16 cellular contexts compared by ENCODE assay signal in genomic region chr22:23266780-23267179, GRCh38.
DNase-seq lines count a peak whose midpoint lies in the region; ATAC-seq, FAIRE-seq and TF ChIP-seq lines count a peak whose summit lies in the region.
"Had no signal": no experiment of that assay in that cellular context is flagged by ENCODE, and none has a peak within 500 bp of the region (broad histone marks: within the 10 kb centered on the region; RNA-seq: fewer than 3 reads in every experiment).

No MANE protein-coding gene starts in this region.

- peak overlapping the region; percentile 56 for H3K4me3 Mint-ChIP-seq in neural progenitor cell

- peaks cover 9 to 77% (median 40%) of the 10 kb centered on the region in 11 experiments; a peak in 21 of 22 replicates for H3K36me3 ChIP-seq in BLaER1 treated with 17β-estradiol and CSF1 and Interleukin-3, amounts not matched to agents 10 nM and 100 nM
- H3K36me3 ChIP-seq in DND-41 (ENCODE audit: insufficient read depth, low read length) (peaks cover 88% of the 10 kb centered on the region), K562 (ENCODE audit: control insufficient read depth, insufficient read depth, low read length) (peaks cover 95% of the 10 kb centered on the region), neural progenitor cell (no peaks in the 10 kb centered on the region), mammary epithelial cell (ENCODE audit: insufficient read depth, low read length) (peaks cover 8% of the 10 kb centered on the region)
- H3K36me3 ChIP-seq: MG63 had no signal

- 95% methylated on average over 4 of the region's 4 CpGs for WGBS in K562 (ENCODE audit: insufficient coverage, low coverage, missing lambda C conversion rate)
- 100% methylated on average over 4 of the region's 4 CpGs for WGBS in mammary epithelial cell (ENCODE audit: low coverage, missing lambda C conversion rate)

- no peak for ATAC-seq in DND-41 (ENCODE audit: insufficient read depth, low read depth)
- ATAC-seq in K562, result no peak
- no peak for ATAC-seq in GM18517 (IDR thresholded peaks at IDR 0.05; ENCODE audit: unreplicated experiment)
- ATAC-seq: Right ventricle myocardium inferior had no signal

- intact Hi-C loops in K562 (cut with micrococcal nuclease), result no loop called here
- intact Hi-C loops in mammary epithelial cell (cut with micrococcal nuclease), result no loop called here

- H3K9ac ChIP-seq in BLaER1 treated with 17β-estradiol and CSF1 and Interleukin-3, amounts not matched to agents 10 nM and 100 nM, result 0 out of 22 replicates have a peak overlapping the region, but pooled peaks of 1 of the 11 experiments have one; percentile 18
- H3K9ac ChIP-seq in DND-41 (ENCODE audit: low read depth, low read length) (no peak overlapping the region), K562 (ENCODE audit: insufficient read depth in 1 of 2, low read depth in 2 of 2, low read length in 2 of 2) (peak overlapping the region in 1 of 2 experiments; percentile 6; a peak in 2 of 4 replicates), neural progenitor cell (no peak overlapping the region), mammary epithelial cell (ENCODE audit: insufficient read depth, low read length) (no peak overlapping the region)

- H3K4me1 Mint-ChIP-seq in neural progenitor cell, result peaks cover 39% of the 10 kb centered on the region

- in situ Hi-C loops in K562 (cut with MboI) (no loop called here), mammary epithelial cell (cut with MboI; ENCODE audit: low sequenced_read_pairs in 2 of 2) (no loop called here)

- no peaks in the 10 kb centered on the region for H3K9me3 Mint-ChIP-seq in neural progenitor cell

- H3K4me1 ChIP-seq in BLaER1 treated with 17β-estradiol and CSF1 and Interleukin-3, amounts not matched to agents 10 nM and 100 nM, result peaks cover 27 to 100% (median 90%) of the 10 kb centered on the region in 10 experiments
- no peaks in the 10 kb centered on the region for H3K4me1 ChIP-seq in DND-41 (ENCODE audit: insufficient read depth, low read length)
- peaks cover 4 to 44% of the 10 kb centered on the region in 2 experiments; a peak in 4 of 5 replicates for H3K4me1 ChIP-seq in K562 (replicated peaks in 1 of 2; ENCODE audit: control insufficient read depth in 2 of 2, insufficient read depth in 2 of 2, low read length in 2 of 2)
- peaks cover 18% of the 10 kb centered on the region for H3K4me1 ChIP-seq in neural progenitor cell
- H3K4me1 ChIP-seq in mammary epithelial cell (ENCODE audit: insufficient read depth, low read length), result peaks cover 3% of the 10 kb centered on the region

- dilution Hi-C loops in mammary epithelial cell (cut with HindIII; ENCODE audit: low sequenced_read_pairs), result no loop called here

- H3K27ac ChIP-seq in BLaER1 treated with 17β-estradiol and CSF1 and Interleukin-3, amounts not matched to agents 10 nM and 100 nM, result no peak overlapping the region
- 0 out of 2 replicates have a peak overlapping the region, but pooled peaks have one; percentile 15 for H3K27ac ChIP-seq in DND-41 (ENCODE audit: low read length)
- no peak overlapping the region for H3K27ac ChIP-seq in K562 (ENCODE audit: extremely low read depth, low read depth, low read length)
- no peak overlapping the region for H3K27ac ChIP-seq in neural progenitor cell
- H3K27ac ChIP-seq in mammary epithelial cell (ENCODE audit: insufficient read depth, low read depth, low read length), result no peak overlapping the region
- H3K27ac ChIP-seq: HL-60, SK-N-MC had no signal

- peaks cover 8% of the 10 kb centered on the region for H3F3A ChIP-seq in neural progenitor cell (ENCODE audit: low read depth)

- H3K4me3 ChIP-seq in BLaER1 treated with 17β-estradiol and CSF1 and Interleukin-3, amounts not matched to agents 10 nM and 100 nM, result no peak overlapping the region
- no peak overlapping the region for H3K4me3 ChIP-seq in DND-41 (ENCODE audit: low read depth in 1 of 2, low read length in 2 of 2)
- no peak overlapping the region for H3K4me3 ChIP-seq in K562
- no peak overlapping the region for H3K4me3 ChIP-seq in neural progenitor cell
- H3K4me3 ChIP-seq in mammary epithelial cell (replicated peaks in 1 of 3; ENCODE audit: insufficient read depth in 1 of 3, low read depth in 2 of 3, low read length in 3 of 3), result no peak overlapping the region
- H3K4me3 ChIP-seq: MG63, SK-N-MC had no signal

- H3K9me1 ChIP-seq in K562 (ENCODE audit: control insufficient read depth, insufficient read depth, low read length), result peaks cover 25% of the 10 kb centered on the region

- TF ChIP-seq EP300 in K562 (IDR thresholded peaks at IDR 0.05; ENCODE audit: low read length), result no peak

- no TSS peak for BruUV-seq in K562 (replicated peaks; lab: Mats Ljungman, UMichigan)
- BruUV-seq in mammary epithelial cell (replicated peaks; lab: Mats Ljungman, UMichigan), result no TSS peak

- no peaks in the 10 kb centered on the region for H3K79me2 ChIP-seq in DND-41 (ENCODE audit: insufficient read depth, low read length)
- no peaks in the 10 kb centered on the region for H3K79me2 ChIP-seq in K562 (ENCODE audit: control insufficient read depth, insufficient read depth, low read length)
- no peaks in the 10 kb centered on the region for H3K79me2 ChIP-seq in neural progenitor cell (ENCODE audit: low read depth)
- H3K79me2 ChIP-seq in mammary epithelial cell (ENCODE audit: insufficient read depth, low read length), result peaks cover 3% of the 10 kb centered on the region

- DNase-seq in DND-41 (no peak), K562 (ENCODE audit: extremely low read depth in 1 of 4, low spot score in 3 of 4) (peak in 3 of 4 experiments; percentile 60 to 64 (median 61)), neural progenitor cell (ENCODE audit: low spot score) (no peak), mammary epithelial cell (no peak), NCI-H226 (no peak)
- DNase-seq: ACHN, KG1, MG63, NCI-H1092 treated with DMSO at 0.1 percent for 48 hours, NCI-H1694, NCI-H446 had no signal

- H4K20me1 ChIP-seq in BLaER1 treated with 17β-estradiol and CSF1 and Interleukin-3, amounts not matched to agents 10 nM and 100 nM, result peaks cover 5 to 99% (median 77%) of the 10 kb centered on the region in 11 experiments; a peak in 20 of 22 replicates
- H4K20me1 ChIP-seq in DND-41 (ENCODE audit: insufficient read depth, low read length) (peaks cover 10% of the 10 kb centered on the region), K562 (replicated peaks; ENCODE audit: control insufficient read depth, insufficient read depth, low read length) (peaks cover 65% of the 10 kb centered on the region), neural progenitor cell (ENCODE audit: low read depth) (peaks cover 47% of the 10 kb centered on the region), mammary epithelial cell (ENCODE audit: insufficient read depth, low read length) (no peaks in the 10 kb centered on the region)

- H3K9me3 ChIP-seq in BLaER1 treated with 17β-estradiol and CSF1 and Interleukin-3, amounts not matched to agents 10 nM and 100 nM (replicated peaks in 1 of 11), result no peaks in the 10 kb centered on the region
- H3K9me3 ChIP-seq in DND-41 (ENCODE audit: insufficient read depth, low read length, severe bottlenecking) (no peaks in the 10 kb centered on the region), K562 (replicated peaks; ENCODE audit: control insufficient read depth, insufficient read depth, low read depth, low read length) (no peaks in the 10 kb centered on the region), neural progenitor cell (ENCODE audit: low read depth) (no peaks in the 10 kb centered on the region), mammary epithelial cell (replicated peaks; ENCODE audit: insufficient read depth, low read length) (no peaks in the 10 kb centered on the region)
- H3K9me3 ChIP-seq: MG63 had no signal

- H3K4me2 ChIP-seq in BLaER1 treated with 17β-estradiol and CSF1 and Interleukin-3, amounts not matched to agents 10 nM and 100 nM, result peak overlapping the region in 7 of 11 experiments; percentile 73 to 94 (median 86); a peak in 12 of 22 replicates
- H3K4me2 ChIP-seq in DND-41 (ENCODE audit: insufficient read depth, low read length) (no peak overlapping the region), K562 (ENCODE audit: insufficient read depth, low read length) (no peak overlapping the region), neural progenitor cell (no peak overlapping the region), mammary epithelial cell (ENCODE audit: insufficient read depth, low read depth, low read length) (no peak overlapping the region)

- H3K27ac Mint-ChIP-seq in neural progenitor cell, result no peak overlapping the region

- TF ChIP-seq CTCF in DND-41 (IDR thresholded peaks at IDR 0.05; ENCODE audit: borderline replicate concordance, extremely low read depth, low read length, poor library complexity, severe bottlenecking) (no peak), K562 (IDR thresholded peaks at IDR 0.05 in 2 of 3, conservative IDR thresholded peaks at IDR 0.05 in 1 of 3; ENCODE audit: insufficient read depth in 2 of 3, low read depth in 1 of 3, low read length in 3 of 3) (peak in 1 of 3 experiments; percentile 9; a peak in 1 of 6 replicates), neural progenitor cell (IDR thresholded peaks at IDR 0.05) (no peak), mammary epithelial cell (conservative IDR thresholded peaks at IDR 0.05 in 1 of 2, IDR thresholded peaks at IDR 0.05 in 1 of 2; ENCODE audit: extremely low read depth in 1 of 2, insufficient read depth in 1 of 2, low read depth in 1 of 2, low read length in 2 of 2) (no peak)

- peaks cover 8% of the 10 kb centered on the region for H3K27me3 Mint-ChIP-seq in neural progenitor cell (ENCODE audit: insufficient read depth, low read depth)

- H3K36me3 Mint-ChIP-seq in neural progenitor cell, result peaks cover 20% of the 10 kb centered on the region

- no peak for TF ChIP-seq POLR2A in K562 (conservative IDR thresholded peaks at IDR 0.05)

- CTCF ChIA-PET in K562 (lab: Yijun Ruan, JAX; ENCODE audit: low intra/inter-chr PET ratio) (interaction anchor here (0.6 kb wide), 1 partner anchor 23 kb away, joined by 3 read pairs; no protein-coding TSS in a partner anchor), mammary epithelial cell (lab: Charles Lee; ENCODE audit: low non-redundant PET) (no interaction called here)

- H2AFZ ChIP-seq in DND-41 (ENCODE audit: low read depth, low read length) (no peak overlapping the region), K562 (ENCODE audit: low read depth, low read length) (no peak overlapping the region), neural progenitor cell (replicated peaks) (no peak overlapping the region), mammary epithelial cell (ENCODE audit: low read depth, low read length) (no peak overlapping the region)

- peaks cover 0 to 23% (median 0%) of the 10 kb centered on the region in 11 experiments; a peak in 3 of 22 replicates for H3K27me3 ChIP-seq in BLaER1 treated with 17β-estradiol and CSF1 and Interleukin-3, amounts not matched to agents 10 nM and 100 nM
- H3K27me3 ChIP-seq in DND-41 (ENCODE audit: insufficient read depth, low read length, poor library complexity) (no peaks in the 10 kb centered on the region), K562 (ENCODE audit: control insufficient read depth in 2 of 2, insufficient read depth in 2 of 2, low read length in 2 of 2) (no peaks in the 10 kb centered on the region), neural progenitor cell (no peaks in the 10 kb centered on the region), mammary epithelial cell (ENCODE audit: insufficient read depth, low read length) (no peaks in the 10 kb centered on the region)
- H3K27me3 ChIP-seq: MG63 had no signal

- POLR2A ChIA-PET in K562 (lab: Yijun Ruan, JAX), result interaction anchor here (0.6 to 14.2 kb wide), 14 partner anchors 9 to 1135 kb away, joined by 3 to 237 read pairs (median 5); partner anchors contain the start of gene BCR

- TF ChIP-seq RAD21 in K562 (CRISPR knock-in tag; conservative IDR thresholded peaks at IDR 0.05 in 1 of 2, IDR thresholded peaks at IDR 0.05 in 1 of 2), result no peak

- no peak for FAIRE-seq in K562 (lab: Jason Lieb, UNC)

Comparison
In these comparisons a context has a peak if more than half of its experiments do, and no peak if none do; other contexts are left out.
1. H3K4me2 ChIP-seq: peak in BLaER1 treated with 17β-estradiol and CSF1 and Interleukin-3, amounts not matched to agents 10 nM and 100 nM (7 of 11); none in DND-41 (single experiment), K562 (single experiment), neural progenitor cell (single experiment) and mammary epithelial cell (single experiment).
2. DNase-seq: peak in K562 (3 of 4); none in DND-41 (single experiment), neural progenitor cell (single experiment), mammary epithelial cell (single experiment) and NCI-H226 (single experiment).